12 cellular contexts compared by ENCODE assay signal in genomic region chr2:66569321-66569851, GRCh38.
DNase-seq lines count a peak whose midpoint lies in the region; ATAC-seq and TF ChIP-seq lines count a peak whose summit lies in the region.
"Had no signal": no experiment of that assay in that cellular context is flagged by ENCODE, and none has a peak within 500 bp of the region (broad histone marks: within the 10 kb centered on the region; RNA-seq: fewer than 3 reads in every experiment).

No MANE protein-coding gene starts in this region.

- H3K4me1 Mint-ChIP-seq in CD4-positive, alpha-beta T cell (ENCODE audit: low read depth), result no peaks in the 10 kb centered on the region
- H3K4me1 Mint-ChIP-seq in T-helper 2 cell treated with Interferon-gamma antibody and Interleukin-4, amounts not matched to agents 5 μg/mL and 100 μg/mL, for 36 hours (ENCODE audit: low read depth), result no peaks in the 10 kb centered on the region

- peak; percentile 66 for DNase-seq in EH (ENCODE audit: low read depth)
- peak; percentile 52 for DNase-seq in MV-4-11 (lab: John Stamatoyannopoulos, UW)
- DNase-seq in amniotic epithelial cell (ENCODE audit: low read depth), result peak; percentile 90
- DNase-seq in CD4-positive, alpha-beta T cell, result no peak
- no peak for DNase-seq in T-helper 2 cell treated with Interferon-gamma antibody and Interleukin-4, amounts not matched to agents 5 μg/mL and 100 μg/mL, for 36 hours (ENCODE audit: low spot score)
- DNase-seq in NCI-H2029 treated with DMSO at 0.1 percent for 48 hours (lab: John Stamatoyannopoulos, UW), result no peak
- DNase-seq: mucosa of descending colon; stimulated activated CD4-positive, alpha-beta T cell treated with anti-CD3 and anti-CD28 coated beads, Interleukin-4, amount 100 ng/mL, for 1 hour had no signal

- TF ChIP-seq CTCF in CD4-positive, alpha-beta T cell (IDR thresholded peaks at IDR 0.05), result no peak

- H3K36me3 ChIP-seq in muscle layer of duodenum (ENCODE audit: control insufficient read depth in 1 of 2, insufficient read depth in 2 of 2, low read length in 2 of 2), result peaks cover 9 to 16% of the 10 kb centered on the region in 2 donors

- peaks cover 51% of the 10 kb centered on the region for H3K27me3 Mint-ChIP-seq in CD4-positive, alpha-beta T cell
- peaks cover 9% of the 10 kb centered on the region for H3K27me3 Mint-ChIP-seq in T-helper 2 cell treated with Interferon-gamma antibody and Interleukin-4, amounts not matched to agents 5 μg/mL and 100 μg/mL, for 36 hours (ENCODE audit: low read depth)

- H3K4me3 Mint-ChIP-seq in CD4-positive, alpha-beta T cell, result no peak overlapping the region
- H3K4me3 Mint-ChIP-seq in T-helper 2 cell treated with Interferon-gamma antibody and Interleukin-4, amounts not matched to agents 5 μg/mL and 100 μg/mL, for 36 hours, result no peak overlapping the region

- no peak overlapping the region for H3K4me3 ChIP-seq in muscle layer of duodenum (ENCODE audit: low read depth in 1 of 2, low read length in 2 of 2)
- H3K4me3 ChIP-seq: mucosa of descending colon, tibial nerve had no signal

- peak overlapping the region; percentile 40 for H3K27ac ChIP-seq in muscle layer of duodenum (ENCODE audit: low read length)
- no peak overlapping the region for H3K27ac ChIP-seq in CD4-positive, alpha-beta T cell (ENCODE audit: low read depth, low read length)
- H3K27ac ChIP-seq: epithelial cell of prostate, tibial nerve had no signal

- POLR2A ChIA-PET in CD4-positive, alpha-beta T cell (lab: Charles Lee), result no interaction called here

- H3K4me1 ChIP-seq in muscle layer of duodenum (ENCODE audit: control insufficient read depth in 1 of 2, insufficient read depth in 2 of 2, low read length in 2 of 2), result peaks cover 10 to 50% of the 10 kb centered on the region in 2 donors

- H3K9me3 ChIP-seq in muscle layer of duodenum (ENCODE audit: control insufficient read depth in 1 of 2, low read length in 2 of 2), result no peaks in the 10 kb centered on the region
- H3K9me3 ChIP-seq in CD4-positive, alpha-beta T cell (ENCODE audit: control insufficient read depth, low read length), result no peaks in the 10 kb centered on the region
- H3K9me3 ChIP-seq: mucosa of descending colon, tibial nerve had no signal

- intact Hi-C loops in CD4-positive, alpha-beta T cell (cut with DNase I, micrococcal nuclease), result no loop called here

- H3K9me3 Mint-ChIP-seq in CD4-positive, alpha-beta T cell, result no peaks in the 10 kb centered on the region
- no peaks in the 10 kb centered on the region for H3K9me3 Mint-ChIP-seq in T-helper 2 cell treated with Interferon-gamma antibody and Interleukin-4, amounts not matched to agents 5 μg/mL and 100 μg/mL, for 36 hours

- no peaks in the 10 kb centered on the region for H3K27me3 ChIP-seq in muscle layer of duodenum (ENCODE audit: low read depth, low read length)
- peaks cover 20% of the 10 kb centered on the region for H3K27me3 ChIP-seq in CD4-positive, alpha-beta T cell (ENCODE audit: control insufficient read depth, insufficient read depth, low read length)

- H3K27ac Mint-ChIP-seq in CD4-positive, alpha-beta T cell, result no peak overlapping the region
- no peak overlapping the region for H3K27ac Mint-ChIP-seq in T-helper 2 cell treated with Interferon-gamma antibody and Interleukin-4, amounts not matched to agents 5 μg/mL and 100 μg/mL, for 36 hours

- ATAC-seq in CD4-positive, alpha-beta T cell (ENCODE audit: poor library complexity), result no peak
- no peak for ATAC-seq in HG03280 (IDR thresholded peaks at IDR 0.05; ENCODE audit: unreplicated experiment)
- ATAC-seq: mucosa of descending colon had no signal

- CTCF ChIA-PET in CD4-positive, alpha-beta T cell (lab: Charles Lee), result no interaction called here

- H3K36me3 Mint-ChIP-seq in CD4-positive, alpha-beta T cell (ENCODE audit: low read depth), result no peaks in the 10 kb centered on the region
- H3K36me3 Mint-ChIP-seq in T-helper 2 cell treated with Interferon-gamma antibody and Interleukin-4, amounts not matched to agents 5 μg/mL and 100 μg/mL, for 36 hours (ENCODE audit: low read depth), result no peaks in the 10 kb centered on the region

Comparison
In these comparisons a context has a peak if more than half of its experiments do, and no peak if none do; other contexts are left out.
1. DNase-seq: peak in EH (single experiment), MV-4-11 (single experiment) and amniotic epithelial cell (single experiment); none in CD4-positive, alpha-beta T cell (0 of 10), T-helper 2 cell treated with Interferon-gamma antibody and Interleukin-4, amounts not matched to agents 5 μg/mL and 100 μg/mL, for 36 hours (single experiment) and NCI-H2029 treated with DMSO at 0.1 percent for 48 hours (single experiment).